8 cellular contexts compared by ENCODE assay signal in the genomic region with DNA sequence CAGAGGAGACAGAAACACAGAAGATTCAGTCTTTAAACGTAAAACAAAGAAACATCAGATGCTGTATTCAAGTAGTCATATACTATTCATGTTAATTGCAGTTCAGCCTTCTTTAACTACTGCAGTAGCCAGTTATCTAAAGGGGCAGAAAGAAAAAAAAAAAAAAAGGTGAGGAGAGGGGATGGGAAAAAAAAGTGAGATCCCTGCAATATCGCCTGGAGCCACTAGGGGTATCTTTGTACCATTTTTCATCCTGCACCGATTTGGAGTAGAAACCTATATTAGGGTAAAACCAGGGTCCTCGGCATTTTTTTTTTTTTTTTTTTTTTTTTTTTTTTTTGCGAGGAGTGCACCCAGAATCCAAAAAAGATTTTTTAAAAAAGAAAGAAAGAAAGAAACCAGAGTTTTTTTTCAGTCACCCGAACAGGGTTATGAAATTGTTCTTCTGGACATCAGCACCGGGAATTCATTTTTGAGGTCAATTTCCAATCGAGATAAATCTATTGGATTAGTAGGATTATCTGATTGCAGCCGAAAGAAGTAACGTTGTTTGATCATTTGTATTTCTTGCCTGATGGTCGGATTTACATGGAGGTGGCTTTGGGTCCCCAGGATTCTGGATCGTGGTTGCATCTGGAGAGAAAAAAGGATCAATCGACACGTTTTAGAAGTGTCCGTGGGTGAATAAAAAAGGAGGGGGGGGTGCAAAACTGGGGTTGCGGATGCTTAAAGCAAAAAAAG.
DNase-seq lines count a peak whose midpoint lies in the region; ATAC-seq and TF ChIP-seq lines count a peak whose summit lies in the region.

No MANE protein-coding gene starts in this region.

- no peaks in the 10 kb centered on the region for H3K9me3 ChIP-seq in OCI-LY7 (ENCODE audit: low read length)
- no peaks in the 10 kb centered on the region for H3K9me3 ChIP-seq in esophagus muscularis mucosa
- no peaks in the 10 kb centered on the region for H3K9me3 ChIP-seq in muscle layer of duodenum (ENCODE audit: control insufficient read depth in 1 of 2, low read length in 2 of 2)

- H3K4me1 ChIP-seq in OCI-LY7 (ENCODE audit: insufficient read depth, low read length, poor library complexity, severe bottlenecking) (no peaks in the 10 kb centered on the region), esophagus muscularis mucosa (peaks cover 3 to 13% (median 10%) of the 10 kb centered on the region in 4 donors), muscle layer of duodenum (ENCODE audit: control insufficient read depth in 1 of 2, insufficient read depth in 2 of 2, low read length in 2 of 2) (no peaks in the 10 kb centered on the region)

- 7% methylated on average over 16 of the region's 16 CpGs for WGBS in esophagus muscularis mucosa

- no peaks in the 10 kb centered on the region; the same call in 1 of the 2 replicates for H3K27me3 ChIP-seq in H7 (ENCODE audit: control insufficient read depth, insufficient read depth, low read length)
- H3K27me3 ChIP-seq in esophagus muscularis mucosa, result no peaks in the 10 kb centered on the region
- H3K27me3 ChIP-seq in muscle layer of duodenum (ENCODE audit: low read depth, low read length), result no peaks in the 10 kb centered on the region

- peak overlapping the region; percentile 52 for H3K4me3 ChIP-seq in H7 (ENCODE audit: insufficient read depth, low read depth, low read length)
- no peak overlapping the region for H3K4me3 ChIP-seq in OCI-LY7 (ENCODE audit: low read depth, low read length, poor library complexity, severe bottlenecking)
- peak overlapping the region; percentile 51 to 62 (median 54) for H3K4me3 ChIP-seq in esophagus muscularis mucosa
- H3K4me3 ChIP-seq in muscle layer of duodenum (ENCODE audit: low read depth in 1 of 2, low read length in 2 of 2), result peak overlapping the region; percentile 68 to 77

- TF ChIP-seq CTCF in OCI-LY7 (conservative IDR thresholded peaks at IDR 0.05; ENCODE audit: low read length), result peak; percentile 69
- peak; percentile 45 to 70 (median 64) for TF ChIP-seq CTCF in esophagus muscularis mucosa (IDR thresholded peaks at IDR 0.05)

- BruUV-seq in OCI-LY7 (replicated peaks; lab: Mats Ljungman, UMichigan), result no TSS peak

- TF ChIP-seq POLR2A in esophagus muscularis mucosa (IDR thresholded peaks at IDR 0.05; ENCODE audit: low read depth), result no peak

- intact Hi-C loops in OCI-LY7 (cut with micrococcal nuclease; ENCODE audit: unreplicated experiment), result no loop called here
- intact Hi-C loops in esophagus muscularis mucosa (cut with DNase I), result no loop called here

- H3K79me2 ChIP-seq in OCI-LY7 (ENCODE audit: insufficient read depth, low read depth, low read length), result no peaks in the 10 kb centered on the region

- POLR2A ChIA-PET in OCI-LY7 (lab: Charles Lee), result interaction anchor here (0.7 kb wide), 3 partner anchors 210 to 1405 kb away, joined by 4 read pairs; no protein-coding TSS in a partner anchor

- no peak for ATAC-seq in esophagus mucosa
- no peak for ATAC-seq in HG03139 (IDR thresholded peaks at IDR 0.05; ENCODE audit: unreplicated experiment)

- no peak overlapping the region for H3K4me2 ChIP-seq in OCI-LY7 (ENCODE audit: low read length)

- H3K9me2 ChIP-seq in OCI-LY7 (ENCODE audit: insufficient read depth, low read length), result no peaks in the 10 kb centered on the region

- no peaks in the 10 kb centered on the region for H3K36me3 ChIP-seq in H7 (replicated peaks; ENCODE audit: control insufficient read depth, insufficient read depth, low read length)
- H3K36me3 ChIP-seq in OCI-LY7 (ENCODE audit: insufficient read depth, low read length), result no peaks in the 10 kb centered on the region
- no peaks in the 10 kb centered on the region for H3K36me3 ChIP-seq in esophagus muscularis mucosa
- H3K36me3 ChIP-seq in muscle layer of duodenum (ENCODE audit: control insufficient read depth in 1 of 2, insufficient read depth in 2 of 2, low read length in 2 of 2), result no peaks in the 10 kb centered on the region

- DNase-seq in Ammon's horn (ENCODE audit: low spot score), result peak; percentile 43
- DNase-seq in H7, result peak; percentile 37
- DNase-seq in OCI-LY7 (ENCODE audit: low spot score), result peak; percentile 6
- DNase-seq in esophagus muscularis mucosa (ENCODE audit: extremely low spot score), result no peak
- DNase-seq in stimulated activated naive CD4-positive, alpha-beta T cell treated with Interleukin-2 at 50 U/mL for 16 hours (lab: John Stamatoyannopoulos, UW), result no peak

- no peak for TF ChIP-seq EP300 in esophagus muscularis mucosa (IDR thresholded peaks at IDR 0.05)

- H4K20me1 ChIP-seq in OCI-LY7 (ENCODE audit: insufficient read depth, low read length), result no peaks in the 10 kb centered on the region

- H2AFZ ChIP-seq in OCI-LY7 (ENCODE audit: low read length), result no peak overlapping the region

- CTCF ChIA-PET in OCI-LY7 (lab: Charles Lee; ENCODE audit: unreplicated experiment), result no interaction called here

- H3K27ac ChIP-seq in OCI-LY7 (ENCODE audit: low read depth, low read length, poor library complexity, severe bottlenecking) (no peak overlapping the region), esophagus muscularis mucosa (replicated peaks in 1 of 4) (no peak overlapping the region), muscle layer of duodenum (ENCODE audit: low read length) (no peak overlapping the region)

Comparison
In these comparisons a context has a peak if more than half of its experiments do, and no peak if none do; other contexts are left out.
1. DNase-seq: peak in Ammon's horn (single experiment), H7 (single experiment) and OCI-LY7 (single experiment); none in esophagus muscularis mucosa (single experiment) and stimulated activated naive CD4-positive, alpha-beta T cell treated with Interleukin-2 at 50 U/mL for 16 hours (single experiment).